ENCODE assay signal across 15 cellular contexts in the genomic region with DNA sequence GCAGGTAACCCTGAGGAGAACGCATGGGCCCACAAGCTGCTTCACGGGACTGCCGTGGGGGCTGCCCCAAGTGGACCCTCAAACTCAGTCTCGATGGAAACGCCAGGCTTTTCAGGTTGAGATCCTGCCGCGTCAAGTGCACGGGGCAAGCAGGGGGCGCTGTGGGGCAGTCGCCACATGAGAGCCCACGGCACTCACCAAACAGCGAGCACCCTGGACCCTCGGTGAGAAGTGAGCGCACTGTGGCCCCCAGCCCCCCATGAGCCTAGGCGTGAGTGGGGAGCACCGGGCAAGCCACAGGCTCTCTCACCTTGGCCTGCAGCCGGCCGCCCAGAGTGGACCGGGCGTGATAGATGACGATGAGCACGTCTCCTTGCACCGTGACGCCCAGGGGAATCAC. TPM values are rescaled to one million over a fixed set of nuclear protein-coding genes. Genes with fewer than 3 reads are reported as not detected.
DNase-seq lines count a peak whose midpoint lies in the region; ATAC-seq and TF ChIP-seq lines count a peak whose summit lies in the region.
"Had no signal": no experiment of that assay in that cellular context is flagged by ENCODE, and none has a peak within 500 bp of the region (broad histone marks: within the 10 kb centered on the region; RNA-seq: fewer than 3 reads in every experiment).

No MANE protein-coding gene starts in this region.

- no peak for DNase-seq in activated T-cell treated with anti-CD3 and anti-CD28 coated beads, Interleukin-2, amount 50 U/mL, for 72 hours
- no peak for DNase-seq in activated T-cell treated with anti-CD3 and anti-CD28 coated beads, Interleukin-2, amount 50 U/mL, for 1 hour
- no peak for DNase-seq in epithelial cell of proximal tubule (ENCODE audit: low read depth)
- DNase-seq in stimulated activated effector memory CD8-positive, alpha-beta T cell treated with anti-CD3 and anti-CD28 coated beads, Interleukin-12 subunit alpha, Interleukin-12 subunit beta, amount 100 ng/mL, for 72 hours (ENCODE audit: low spot score in 2 of 2) = no peak
- DNase-seq in effector memory CD8-positive, alpha-beta T cell = no peak
- DNase-seq: anterior cingulate cortex, GF-D8, NCI-H524, nucleus accumbens, stomach had no signal

- H3K9ac ChIP-seq in OCI-LY3 (ENCODE audit: low read length) = no peak overlapping the region

- no peaks in the 10 kb centered on the region for H3K79me2 ChIP-seq in OCI-LY3 (ENCODE audit: low read length)

- no peaks in the 10 kb centered on the region for H3K27me3 ChIP-seq in OCI-LY3 (ENCODE audit: low read depth, low read length)
- H3K27me3 ChIP-seq: SJSA1, stomach had no signal

- TF ChIP-seq CTCF in OCI-LY3 (IDR thresholded peaks at IDR 0.05; ENCODE audit: low read depth, low read length) = peak; percentile 22; the same call in 1 of the 2 replicates
- peak; percentile 34 for TF ChIP-seq CTCF in epithelial cell of proximal tubule (conservative IDR thresholded peaks at IDR 0.05; ENCODE audit: low read depth, low read length)

- H2AFZ ChIP-seq in OCI-LY3 (ENCODE audit: low read depth, low read length) = no peak overlapping the region

- H3K36me3 Mint-ChIP-seq in activated T-cell treated with anti-CD3 and anti-CD28 coated beads, Interleukin-2, amount 50 U/mL, for 72 hours (ENCODE audit: insufficient read depth in 2 of 2) = peaks cover 4 to 20% of the 10 kb centered on the region in 2 donors
- peaks cover 77% of the 10 kb centered on the region for H3K36me3 Mint-ChIP-seq in stimulated activated effector memory CD8-positive, alpha-beta T cell treated with anti-CD3 and anti-CD28 coated beads, Interleukin-12 subunit alpha, Interleukin-12 subunit beta, amount 100 ng/mL, for 72 hours
- H3K36me3 Mint-ChIP-seq in effector memory CD8-positive, alpha-beta T cell (ENCODE audit: insufficient read depth) = peaks cover 58% of the 10 kb centered on the region

- no peaks in the 10 kb centered on the region for H3K4me1 ChIP-seq in OCI-LY3 (ENCODE audit: low read length)
- H3K4me1 ChIP-seq: SJSA1, stomach had no signal

- no peaks in the 10 kb centered on the region for H3K9me3 ChIP-seq in OCI-LY3 (ENCODE audit: insufficient read depth, low read length)
- H3K9me3 ChIP-seq: SJSA1, stomach had no signal

- H3K4me3 ChIP-seq in OCI-LY3 (ENCODE audit: low read length) = no peak overlapping the region
- no peak overlapping the region for H3K4me3 ChIP-seq in epithelial cell of proximal tubule (ENCODE audit: low read depth, low read length)
- H3K4me3 ChIP-seq: SJSA1, stomach had no signal

- no peaks in the 10 kb centered on the region for H3K27me3 Mint-ChIP-seq in activated T-cell treated with anti-CD3 and anti-CD28 coated beads, Interleukin-2, amount 50 U/mL, for 72 hours (ENCODE audit: low read depth)
- H3K27me3 Mint-ChIP-seq in effector memory CD8-positive, alpha-beta T cell = no peaks in the 10 kb centered on the region

- ATAC-seq in activated T-cell treated with anti-CD3 and anti-CD28 coated beads, Interleukin-2, amount 50 U/mL, for 72 hours (replicated peaks in 1 of 2) = no peak
- no peak for ATAC-seq in stimulated activated effector memory CD8-positive, alpha-beta T cell treated with anti-CD3 and anti-CD28 coated beads, Interleukin-12 subunit alpha, Interleukin-12 subunit beta, amount 100 ng/mL, for 72 hours
- ATAC-seq in HG02973 (IDR thresholded peaks at IDR 0.05; ENCODE audit: unreplicated experiment) = no peak
- no peak for ATAC-seq in GM21360 (IDR thresholded peaks at IDR 0.05; ENCODE audit: unreplicated experiment)
- no peak for ATAC-seq in effector memory CD8-positive, alpha-beta T cell (replicated peaks)

- H3K27ac ChIP-seq in OCI-LY3 (ENCODE audit: low read length) = no peak overlapping the region
- H3K27ac ChIP-seq: epithelial cell of prostate, SJSA1, stomach had no signal

- peak overlapping the region in 1 of 2 donors; percentile 51 for H3K4me3 Mint-ChIP-seq in activated T-cell treated with anti-CD3 and anti-CD28 coated beads, Interleukin-2, amount 50 U/mL, for 72 hours
- H3K4me3 Mint-ChIP-seq in stimulated activated effector memory CD8-positive, alpha-beta T cell treated with anti-CD3 and anti-CD28 coated beads, Interleukin-12 subunit alpha, Interleukin-12 subunit beta, amount 100 ng/mL, for 72 hours = no peak overlapping the region
- peak overlapping the region in 1 of 2 donors; percentile 29 for H3K4me3 Mint-ChIP-seq in effector memory CD8-positive, alpha-beta T cell

- peaks cover 29% of the 10 kb centered on the region for H3K4me1 Mint-ChIP-seq in activated T-cell treated with anti-CD3 and anti-CD28 coated beads, Interleukin-2, amount 50 U/mL, for 72 hours (ENCODE audit: low read depth)
- peaks cover 29% of the 10 kb centered on the region for H3K4me1 Mint-ChIP-seq in stimulated activated effector memory CD8-positive, alpha-beta T cell treated with anti-CD3 and anti-CD28 coated beads, Interleukin-12 subunit alpha, Interleukin-12 subunit beta, amount 100 ng/mL, for 72 hours
- H3K4me1 Mint-ChIP-seq in effector memory CD8-positive, alpha-beta T cell (ENCODE audit: low read depth in 2 of 2) = peaks cover 26 to 29% of the 10 kb centered on the region in 2 donors

- H3K9me3 Mint-ChIP-seq in activated T-cell treated with anti-CD3 and anti-CD28 coated beads, Interleukin-2, amount 50 U/mL, for 72 hours = no peaks in the 10 kb centered on the region
- H3K9me3 Mint-ChIP-seq in stimulated activated effector memory CD8-positive, alpha-beta T cell treated with anti-CD3 and anti-CD28 coated beads, Interleukin-12 subunit alpha, Interleukin-12 subunit beta, amount 100 ng/mL, for 72 hours = no peaks in the 10 kb centered on the region
- H3K9me3 Mint-ChIP-seq in effector memory CD8-positive, alpha-beta T cell = no peaks in the 10 kb centered on the region

- H3K36me3 ChIP-seq in OCI-LY3 (replicated peaks; ENCODE audit: low read depth, low read length) = peaks cover 14% of the 10 kb centered on the region
- H3K36me3 ChIP-seq: SJSA1 had no signal

- no peak overlapping the region for H3K4me2 ChIP-seq in OCI-LY3 (ENCODE audit: low read length)

- no peaks in the 10 kb centered on the region for H4K20me1 ChIP-seq in OCI-LY3 (ENCODE audit: insufficient read depth, low read length)

- peak overlapping the region; percentile 61 for H3K27ac Mint-ChIP-seq in activated T-cell treated with anti-CD3 and anti-CD28 coated beads, Interleukin-2, amount 50 U/mL, for 72 hours
- peak overlapping the region; percentile 75 for H3K27ac Mint-ChIP-seq in stimulated activated effector memory CD8-positive, alpha-beta T cell treated with anti-CD3 and anti-CD28 coated beads, Interleukin-12 subunit alpha, Interleukin-12 subunit beta, amount 100 ng/mL, for 72 hours
- H3K27ac Mint-ChIP-seq in effector memory CD8-positive, alpha-beta T cell = peak overlapping the region in 1 of 2 donors; percentile 69

RNA-seq across cellular contexts. Expression of gene CPLX1, which starts 50.9 kb away (rescaled TPM):
- 1 to 10 TPM; 1.3 to 1.9 TPM for total RNA-seq in activated T-cell treated with anti-CD3 and anti-CD28 coated beads, Interleukin-2, amount 50 U/mL, for 72 hours
- total RNA-seq in epithelial cell of proximal tubule = 0.81 TPM in 1 of 2 replicates, not detected in the other
- total RNA-seq: SJSA1 had no signal

RNA-seq across cellular contexts. Expression of gene GAK, which starts 55.3 kb away (rescaled TPM):
- total RNA-seq in activated T-cell treated with anti-CD3 and anti-CD28 coated beads, Interleukin-2, amount 50 U/mL, for 72 hours = 100 to 1,000 TPM; 136 to 140 TPM
- 105 and 123 TPM in 2 replicates for total RNA-seq in epithelial cell of proximal tubule

RNA-seq across cellular contexts. Expression of gene TMEM175, which starts 55.5 kb away (rescaled TPM):
- total RNA-seq in activated T-cell treated with anti-CD3 and anti-CD28 coated beads, Interleukin-2, amount 50 U/mL, for 72 hours = 10 to 100 TPM; 21.0 to 22.0 TPM
- total RNA-seq in epithelial cell of proximal tubule = 10.2 and 11.4 TPM in 2 replicates
